Comparison of ENCODE assay signal across 1 cellular context in the genomic region with DNA sequence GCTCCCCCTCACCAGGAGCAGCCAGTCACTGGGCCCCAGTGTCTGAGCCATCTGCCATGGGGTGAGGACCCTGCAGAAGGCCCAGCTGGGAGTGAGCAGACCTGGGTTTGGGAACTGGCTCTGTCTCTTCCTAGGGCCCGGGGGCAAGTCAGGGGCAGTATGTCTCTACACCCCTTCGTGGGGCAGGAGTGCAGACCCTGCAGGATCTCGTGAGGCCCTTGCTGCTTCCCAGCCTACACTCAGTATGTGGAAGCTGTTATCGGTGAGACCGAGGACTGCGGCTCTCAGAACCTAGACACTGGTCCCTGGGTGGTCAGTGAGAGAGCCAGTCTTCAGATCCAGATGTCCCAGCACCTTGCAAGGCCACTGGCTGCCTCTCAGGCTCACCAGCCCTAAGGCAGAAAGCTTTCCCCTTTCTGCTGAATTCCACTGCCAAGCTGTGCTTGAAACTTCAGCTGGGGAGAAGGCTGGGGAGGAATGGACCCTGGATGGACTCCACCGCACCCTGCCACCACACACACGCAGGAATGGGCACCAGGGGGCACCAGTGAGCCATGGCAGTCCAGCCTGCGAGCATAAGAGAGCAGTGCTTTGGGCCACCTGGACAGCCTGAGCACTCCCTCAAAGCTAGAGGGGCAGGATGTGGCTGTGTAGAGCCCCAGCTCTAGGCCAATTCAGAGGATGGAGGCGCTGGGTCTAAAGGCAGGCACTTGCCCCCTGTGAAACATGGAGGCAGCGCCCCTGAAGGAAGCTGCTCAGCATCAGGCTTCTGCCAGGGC.
A peak's percentile ranks its signal among the peaks of the same experiment; 100 is the strongest.
TF ChIP-seq lines count a peak whose summit lies in the region.

No MANE protein-coding gene starts in this region.

TF ChIP-seq in K562, 482 proteins besides CTCF, POLR2A, EP300 and RAD21 (continued from another document and continues in another):
- TF ChIP-seq ZNF766 (CRISPR knock-in tag; conservative IDR thresholded peaks at IDR 0.05) (no peak), CC2D1A (IDR thresholded peaks at IDR 0.05) (peak; percentile 81), TAF15 (IDR thresholded peaks at IDR 0.05; ENCODE audit: low read depth, low read length) (no peak), KLF6 (CRISPR knock-in tag; IDR thresholded peaks at IDR 0.05; ENCODE audit: borderline replicate concordance) (no peak), ARID2 (IDR thresholded peaks at IDR 0.05) (peak; percentile 67; the same call in 1 of the 2 replicates), EZH2 (IDR thresholded peaks at IDR 0.05; ENCODE audit: borderline replicate concordance, low read depth, low read length) (no peak), ZNF124 (CRISPR knock-in tag; IDR thresholded peaks at IDR 0.05) (no peak), POLR2H (tag; IDR thresholded peaks at IDR 0.05; ENCODE audit: low read depth) (no peak), POLR2AphosphoS5 (IDR thresholded peaks at IDR 0.05; ENCODE audit: control insufficient read depth, insufficient read depth, low read depth, low read length) (no peak), ZNF699 (CRISPR knock-in tag; IDR thresholded peaks at IDR 0.05; ENCODE audit: insufficient replicate concordance) (no peak), TEAD1 (CRISPR knock-in tag; IDR thresholded peaks at IDR 0.05) (peak in 1 of 2 experiments; percentile 39; a peak in 1 of 4 replicates), SIX5 (IDR thresholded peaks at IDR 0.05; ENCODE audit: borderline replicate concordance in 1 of 2, insufficient read depth in 1 of 2, low read depth in 1 of 2, low read length in 2 of 2) (no peak), MAZ (CRISPR knock-in tag; conservative IDR thresholded peaks at IDR 0.05 in 1 of 2, IDR thresholded peaks at IDR 0.05 in 1 of 2) (peak in 1 of 2 experiments; percentile 51; a peak in 2 of 4 replicates), ZNF212 (CRISPR knock-in tag; IDR thresholded peaks at IDR 0.05) (no peak), JUND (IDR thresholded peaks at IDR 0.05; ENCODE audit: borderline replicate concordance, low read depth, low read length) (no peak), JUND (tag; IDR thresholded peaks at IDR 0.05; ENCODE audit: borderline replicate concordance, low read depth, low read length) (no peak), CBFB (CRISPR knock-in tag; IDR thresholded peaks at IDR 0.05) (peak; percentile 27; the same call in 1 of the 2 replicates), MED1 (CRISPR knock-in tag; IDR thresholded peaks at IDR 0.05; ENCODE audit: borderline replicate concordance) (no peak), ZFP1 (CRISPR knock-in tag; IDR thresholded peaks at IDR 0.05) (0 out of 2 replicates have a peak, but pooled peaks have one; percentile 18), MYNN (IDR thresholded peaks at IDR 0.05) (peak; percentile 70; the same call in 1 of the 2 replicates), MYNN (CRISPR knock-in tag; IDR thresholded peaks at IDR 0.05) (no peak), NCOA2 (IDR thresholded peaks at IDR 0.05; ENCODE audit: partially characterized antibody in 2 of 2) (no peak), HNRNPUL1 (IDR thresholded peaks at IDR 0.05; ENCODE audit: low read length) (no peak), RB1 (IDR thresholded peaks at IDR 0.05; ENCODE audit: low read depth) (peak; percentile 50; the same call in 1 of the 2 replicates), ZNF224 (CRISPR knock-in tag; IDR thresholded peaks at IDR 0.05) (no peak), SRF (CRISPR knock-in tag; IDR thresholded peaks at IDR 0.05) (no peak), ETV5 (CRISPR knock-in tag; IDR thresholded peaks at IDR 0.05; ENCODE audit: low read depth) (no peak), MTA1 (IDR thresholded peaks at IDR 0.05; ENCODE audit: borderline replicate concordance) (no peak), ESRRB (CRISPR knock-in tag; IDR thresholded peaks at IDR 0.05; ENCODE audit: borderline replicate concordance) (no peak), ELF1 (tag; IDR thresholded peaks at IDR 0.05) (no peak), YBX1 (IDR thresholded peaks at IDR 0.05) (no peak), ZNF445 (CRISPR knock-in tag; IDR thresholded peaks at IDR 0.05; ENCODE audit: low read depth) (no peak), KLF16 (IDR thresholded peaks at IDR 0.05) (peak; percentile 46; the same call in 1 of the 2 replicates), SMARCA4 (IDR thresholded peaks at IDR 0.05) (no peak), STAG1 (CRISPR knock-in tag; IDR thresholded peaks at IDR 0.05; ENCODE audit: borderline replicate concordance) (peak; percentile 87; the same call in 1 of the 2 replicates)
- TF ChIP-seq, protein P1, sequence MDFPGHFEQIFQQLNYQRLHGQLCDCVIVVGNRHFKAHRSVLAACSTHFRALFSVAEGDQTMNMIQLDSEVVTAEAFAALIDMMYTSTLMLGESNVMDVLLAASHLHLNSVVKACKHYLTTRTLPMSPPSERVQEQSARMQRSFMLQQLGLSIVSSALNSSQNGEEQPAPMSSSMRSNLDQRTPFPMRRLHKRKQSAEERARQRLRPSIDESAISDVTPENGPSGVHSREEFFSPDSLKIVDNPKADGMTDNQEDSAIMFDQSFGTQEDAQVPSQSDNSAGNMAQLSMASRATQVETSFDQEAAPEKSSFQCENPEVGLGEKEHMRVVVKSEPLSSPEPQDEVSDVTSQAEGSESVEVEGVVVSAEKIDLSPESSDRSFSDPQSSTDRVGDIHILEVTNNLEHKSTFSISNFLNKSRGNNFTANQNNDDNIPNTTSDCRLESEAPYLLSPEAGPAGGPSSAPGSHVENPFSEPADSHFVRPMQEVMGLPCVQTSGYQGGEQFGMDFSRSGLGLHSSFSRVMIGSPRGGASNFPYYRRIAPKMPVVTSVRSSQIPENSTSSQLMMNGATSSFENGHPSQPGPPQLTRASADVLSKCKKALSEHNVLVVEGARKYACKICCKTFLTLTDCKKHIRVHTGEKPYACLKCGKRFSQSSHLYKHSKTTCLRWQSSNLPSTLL (IDR thresholded peaks at IDR 0.05), result no peak
- TF ChIP-seq, protein P2, sequence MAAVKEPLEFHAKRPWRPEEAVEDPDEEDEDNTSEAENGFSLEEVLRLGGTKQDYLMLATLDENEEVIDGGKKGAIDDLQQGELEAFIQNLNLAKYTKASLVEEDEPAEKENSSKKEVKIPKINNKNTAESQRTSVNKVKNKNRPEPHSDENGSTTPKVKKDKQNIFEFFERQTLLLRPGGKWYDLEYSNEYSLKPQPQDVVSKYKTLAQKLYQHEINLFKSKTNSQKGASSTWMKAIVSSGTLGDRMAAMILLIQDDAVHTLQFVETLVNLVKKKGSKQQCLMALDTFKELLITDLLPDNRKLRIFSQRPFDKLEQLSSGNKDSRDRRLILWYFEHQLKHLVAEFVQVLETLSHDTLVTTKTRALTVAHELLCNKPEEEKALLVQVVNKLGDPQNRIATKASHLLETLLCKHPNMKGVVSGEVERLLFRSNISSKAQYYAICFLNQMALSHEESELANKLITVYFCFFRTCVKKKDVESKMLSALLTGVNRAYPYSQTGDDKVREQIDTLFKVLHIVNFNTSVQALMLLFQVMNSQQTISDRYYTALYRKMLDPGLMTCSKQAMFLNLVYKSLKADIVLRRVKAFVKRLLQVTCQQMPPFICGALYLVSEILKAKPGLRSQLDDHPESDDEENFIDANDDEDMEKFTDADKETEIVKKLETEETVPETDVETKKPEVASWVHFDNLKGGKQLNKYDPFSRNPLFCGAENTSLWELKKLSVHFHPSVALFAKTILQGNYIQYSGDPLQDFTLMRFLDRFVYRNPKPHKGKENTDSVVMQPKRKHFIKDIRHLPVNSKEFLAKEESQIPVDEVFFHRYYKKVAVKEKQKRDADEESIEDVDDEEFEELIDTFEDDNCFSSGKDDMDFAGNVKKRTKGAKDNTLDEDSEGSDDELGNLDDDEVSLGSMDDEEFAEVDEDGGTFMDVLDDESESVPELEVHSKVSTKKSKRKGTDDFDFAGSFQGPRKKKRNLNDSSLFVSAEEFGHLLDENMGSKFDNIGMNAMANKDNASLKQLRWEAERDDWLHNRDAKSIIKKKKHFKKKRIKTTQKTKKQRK (IDR thresholded peaks at IDR 0.05; ENCODE audit: borderline replicate concordance, low read depth, low read length), result no peak
- TF ChIP-seq, protein P3, sequence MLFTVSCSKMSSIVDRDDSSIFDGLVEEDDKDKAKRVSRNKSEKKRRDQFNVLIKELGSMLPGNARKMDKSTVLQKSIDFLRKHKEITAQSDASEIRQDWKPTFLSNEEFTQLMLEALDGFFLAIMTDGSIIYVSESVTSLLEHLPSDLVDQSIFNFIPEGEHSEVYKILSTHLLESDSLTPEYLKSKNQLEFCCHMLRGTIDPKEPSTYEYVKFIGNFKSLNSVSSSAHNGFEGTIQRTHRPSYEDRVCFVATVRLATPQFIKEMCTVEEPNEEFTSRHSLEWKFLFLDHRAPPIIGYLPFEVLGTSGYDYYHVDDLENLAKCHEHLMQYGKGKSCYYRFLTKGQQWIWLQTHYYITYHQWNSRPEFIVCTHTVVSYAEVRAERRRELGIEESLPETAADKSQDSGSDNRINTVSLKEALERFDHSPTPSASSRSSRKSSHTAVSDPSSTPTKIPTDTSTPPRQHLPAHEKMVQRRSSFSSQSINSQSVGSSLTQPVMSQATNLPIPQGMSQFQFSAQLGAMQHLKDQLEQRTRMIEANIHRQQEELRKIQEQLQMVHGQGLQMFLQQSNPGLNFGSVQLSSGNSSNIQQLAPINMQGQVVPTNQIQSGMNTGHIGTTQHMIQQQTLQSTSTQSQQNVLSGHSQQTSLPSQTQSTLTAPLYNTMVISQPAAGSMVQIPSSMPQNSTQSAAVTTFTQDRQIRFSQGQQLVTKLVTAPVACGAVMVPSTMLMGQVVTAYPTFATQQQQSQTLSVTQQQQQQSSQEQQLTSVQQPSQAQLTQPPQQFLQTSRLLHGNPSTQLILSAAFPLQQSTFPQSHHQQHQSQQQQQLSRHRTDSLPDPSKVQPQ (CRISPR knock-in tag; IDR thresholded peaks at IDR 0.05; ENCODE audit: borderline replicate concordance), result no peak
- TF ChIP-seq, protein P4, sequence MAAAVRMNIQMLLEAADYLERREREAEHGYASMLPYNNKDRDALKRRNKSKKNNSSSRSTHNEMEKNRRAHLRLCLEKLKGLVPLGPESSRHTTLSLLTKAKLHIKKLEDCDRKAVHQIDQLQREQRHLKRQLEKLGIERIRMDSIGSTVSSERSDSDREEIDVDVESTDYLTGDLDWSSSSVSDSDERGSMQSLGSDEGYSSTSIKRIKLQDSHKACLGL (CRISPR knock-in tag; IDR thresholded peaks at IDR 0.05; ENCODE audit: borderline replicate concordance, poor library complexity, severe bottlenecking), result no peak
- TF ChIP-seq, protein P5, sequence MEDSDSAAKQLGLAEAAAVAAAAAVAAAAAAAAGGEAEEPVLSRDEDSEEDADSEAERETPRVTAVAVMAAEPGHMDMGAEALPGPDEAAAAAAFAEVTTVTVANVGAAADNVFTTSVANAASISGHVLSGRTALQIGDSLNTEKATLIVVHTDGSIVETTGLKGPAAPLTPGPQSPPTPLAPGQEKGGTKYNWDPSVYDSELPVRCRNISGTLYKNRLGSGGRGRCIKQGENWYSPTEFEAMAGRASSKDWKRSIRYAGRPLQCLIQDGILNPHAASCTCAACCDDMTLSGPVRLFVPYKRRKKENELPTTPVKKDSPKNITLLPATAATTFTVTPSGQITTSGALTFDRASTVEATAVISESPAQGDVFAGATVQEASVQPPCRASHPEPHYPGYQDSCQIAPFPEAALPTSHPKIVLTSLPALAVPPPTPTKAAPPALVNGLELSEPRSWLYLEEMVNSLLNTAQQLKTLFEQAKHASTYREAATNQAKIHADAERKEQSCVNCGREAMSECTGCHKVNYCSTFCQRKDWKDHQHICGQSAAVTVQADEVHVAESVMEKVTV (CRISPR knock-in tag; IDR thresholded peaks at IDR 0.05), result peak; percentile 95
- TF ChIP-seq, protein P6, sequence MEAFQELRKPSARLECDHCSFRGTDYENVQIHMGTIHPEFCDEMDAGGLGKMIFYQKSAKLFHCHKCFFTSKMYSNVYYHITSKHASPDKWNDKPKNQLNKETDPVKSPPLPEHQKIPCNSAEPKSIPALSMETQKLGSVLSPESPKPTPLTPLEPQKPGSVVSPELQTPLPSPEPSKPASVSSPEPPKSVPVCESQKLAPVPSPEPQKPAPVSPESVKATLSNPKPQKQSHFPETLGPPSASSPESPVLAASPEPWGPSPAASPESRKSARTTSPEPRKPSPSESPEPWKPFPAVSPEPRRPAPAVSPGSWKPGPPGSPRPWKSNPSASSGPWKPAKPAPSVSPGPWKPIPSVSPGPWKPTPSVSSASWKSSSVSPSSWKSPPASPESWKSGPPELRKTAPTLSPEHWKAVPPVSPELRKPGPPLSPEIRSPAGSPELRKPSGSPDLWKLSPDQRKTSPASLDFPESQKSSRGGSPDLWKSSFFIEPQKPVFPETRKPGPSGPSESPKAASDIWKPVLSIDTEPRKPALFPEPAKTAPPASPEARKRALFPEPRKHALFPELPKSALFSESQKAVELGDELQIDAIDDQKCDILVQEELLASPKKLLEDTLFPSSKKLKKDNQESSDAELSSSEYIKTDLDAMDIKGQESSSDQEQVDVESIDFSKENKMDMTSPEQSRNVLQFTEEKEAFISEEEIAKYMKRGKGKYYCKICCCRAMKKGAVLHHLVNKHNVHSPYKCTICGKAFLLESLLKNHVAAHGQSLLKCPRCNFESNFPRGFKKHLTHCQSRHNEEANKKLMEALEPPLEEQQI (IDR thresholded peaks at IDR 0.05), result no peak
- TF ChIP-seq, protein P7, sequence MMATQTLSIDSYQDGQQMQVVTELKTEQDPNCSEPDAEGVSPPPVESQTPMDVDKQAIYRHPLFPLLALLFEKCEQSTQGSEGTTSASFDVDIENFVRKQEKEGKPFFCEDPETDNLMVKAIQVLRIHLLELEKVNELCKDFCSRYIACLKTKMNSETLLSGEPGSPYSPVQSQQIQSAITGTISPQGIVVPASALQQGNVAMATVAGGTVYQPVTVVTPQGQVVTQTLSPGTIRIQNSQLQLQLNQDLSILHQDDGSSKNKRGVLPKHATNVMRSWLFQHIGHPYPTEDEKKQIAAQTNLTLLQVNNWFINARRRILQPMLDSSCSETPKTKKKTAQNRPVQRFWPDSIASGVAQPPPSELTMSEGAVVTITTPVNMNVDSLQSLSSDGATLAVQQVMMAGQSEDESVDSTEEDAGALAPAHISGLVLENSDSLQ (IDR thresholded peaks at IDR 0.05), result no peak
- TF ChIP-seq, protein P8, sequence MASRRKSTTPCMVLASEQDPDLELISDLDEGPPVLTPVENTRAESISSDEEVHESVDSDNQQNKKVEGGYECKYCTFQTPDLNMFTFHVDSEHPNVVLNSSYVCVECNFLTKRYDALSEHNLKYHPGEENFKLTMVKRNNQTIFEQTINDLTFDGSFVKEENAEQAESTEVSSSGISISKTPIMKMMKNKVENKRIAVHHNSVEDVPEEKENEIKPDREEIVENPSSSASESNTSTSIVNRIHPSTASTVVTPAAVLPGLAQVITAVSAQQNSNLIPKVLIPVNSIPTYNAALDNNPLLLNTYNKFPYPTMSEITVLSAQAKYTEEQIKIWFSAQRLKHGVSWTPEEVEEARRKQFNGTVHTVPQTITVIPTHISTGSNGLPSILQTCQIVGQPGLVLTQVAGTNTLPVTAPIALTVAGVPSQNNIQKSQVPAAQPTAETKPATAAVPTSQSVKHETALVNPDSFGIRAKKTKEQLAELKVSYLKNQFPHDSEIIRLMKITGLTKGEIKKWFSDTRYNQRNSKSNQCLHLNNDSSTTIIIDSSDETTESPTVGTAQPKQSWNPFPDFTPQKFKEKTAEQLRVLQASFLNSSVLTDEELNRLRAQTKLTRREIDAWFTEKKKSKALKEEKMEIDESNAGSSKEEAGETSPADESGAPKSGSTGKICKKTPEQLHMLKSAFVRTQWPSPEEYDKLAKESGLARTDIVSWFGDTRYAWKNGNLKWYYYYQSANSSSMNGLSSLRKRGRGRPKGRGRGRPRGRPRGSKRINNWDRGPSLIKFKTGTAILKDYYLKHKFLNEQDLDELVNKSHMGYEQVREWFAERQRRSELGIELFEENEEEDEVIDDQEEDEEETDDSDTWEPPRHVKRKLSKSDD (conservative IDR thresholded peaks at IDR 0.05; ENCODE audit: low read length), result 0 out of 2 replicates have a peak, but pooled peaks have one; percentile 48
